18 cellular contexts compared by ENCODE assay signal in the genomic region with DNA sequence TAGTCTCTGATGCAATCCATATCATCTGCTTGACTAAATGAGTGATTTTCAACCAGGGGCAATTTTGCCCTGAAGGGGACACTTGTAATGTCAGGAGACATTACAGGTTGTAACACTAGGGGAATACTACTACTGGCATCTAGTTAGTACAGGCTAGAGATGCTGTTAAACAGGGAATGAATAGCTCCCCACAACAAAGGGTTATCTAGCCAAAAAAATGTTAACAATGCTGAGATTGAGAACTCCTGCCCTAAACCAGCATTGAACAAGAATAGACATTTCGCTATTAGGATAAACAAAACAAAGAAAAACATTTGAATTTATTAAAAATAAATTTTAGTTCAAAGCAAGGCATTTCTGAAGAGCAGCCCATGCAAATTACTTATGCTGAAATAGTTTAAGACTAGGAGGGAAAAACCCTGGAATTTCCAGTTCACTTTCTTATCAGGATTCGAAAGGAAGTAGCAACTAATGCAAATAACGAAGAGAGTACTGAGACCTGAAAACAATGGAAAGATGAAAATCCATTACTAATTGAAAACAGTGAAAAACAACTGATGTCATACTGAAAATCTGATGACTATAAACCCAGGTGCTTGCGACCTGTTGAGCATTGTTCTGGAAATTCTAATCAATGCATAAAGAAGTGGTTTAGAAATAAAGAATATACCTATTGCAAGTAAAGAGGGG. TPM values are rescaled to one million over a fixed set of nuclear protein-coding genes. Genes with fewer than 3 reads are reported as not detected.
DNase-seq lines count a peak whose midpoint lies in the region; ATAC-seq and TF ChIP-seq lines count a peak whose summit lies in the region.
"Had no signal": no experiment of that assay in that cellular context is flagged by ENCODE, and none has a peak within 500 bp of the region (broad histone marks: within the 10 kb centered on the region; RNA-seq: fewer than 3 reads in every experiment).

No MANE protein-coding gene starts in this region.

- H3K4me1 ChIP-seq in SJSA1 (replicated peaks), result peaks cover 15% of the 10 kb centered on the region
- H3K4me1 ChIP-seq in psoas muscle, result peaks cover 44% of the 10 kb centered on the region
- H3K4me1 ChIP-seq in testis, result no peaks in the 10 kb centered on the region

- no peak overlapping the region for H3K4me3 ChIP-seq in SJSA1
- H3K4me3 ChIP-seq in psoas muscle, result no peak overlapping the region
- H3K4me3 ChIP-seq in testis, result no peak overlapping the region
- H3K4me3 ChIP-seq: thoracic aorta had no signal

- peaks cover 5% of the 10 kb centered on the region for H3K9me3 Mint-ChIP-seq in activated CD4-positive, alpha-beta T cell treated with anti-CD3 and anti-CD28 coated beads, Interleukin-2, amount 10 ng/mL, durations not matched to agents 24 days and 14 days
- H3K9me3 Mint-ChIP-seq: CD14-positive monocyte; natural killer cell treated with Interleukin-12 subunit alpha and Interleukin-12 subunit beta and Interleukin-15 and Interleukin-18, amount 100 ng/mL, for 72 hours had no signal

- H3K9me3 ChIP-seq in SJSA1 (replicated peaks) (no peaks in the 10 kb centered on the region), psoas muscle (no peaks in the 10 kb centered on the region), testis (no peaks in the 10 kb centered on the region)
- H3K9me3 ChIP-seq: thoracic aorta had no signal

- no peaks in the 10 kb centered on the region for H3K27me3 Mint-ChIP-seq in activated CD4-positive, alpha-beta T cell treated with anti-CD3 and anti-CD28 coated beads, Interleukin-2, amount 10 ng/mL, durations not matched to agents 24 days and 14 days
- H3K27me3 Mint-ChIP-seq: natural killer cell treated with Interleukin-12 subunit alpha and Interleukin-12 subunit beta and Interleukin-15 and Interleukin-18, amount 100 ng/mL, for 72 hours had no signal

- TF ChIP-seq CTCF in psoas muscle (IDR thresholded peaks at IDR 0.05) (no peak), testis (IDR thresholded peaks at IDR 0.05) (no peak)

- peaks cover 73% of the 10 kb centered on the region for H3K36me3 Mint-ChIP-seq in activated CD4-positive, alpha-beta T cell treated with anti-CD3 and anti-CD28 coated beads, Interleukin-2, amount 10 ng/mL, durations not matched to agents 24 days and 14 days (ENCODE audit: low read depth)

- H3K27ac ChIP-seq in SJSA1 (peak overlapping the region; percentile 32), psoas muscle (peak overlapping the region; percentile 25), testis (no peak overlapping the region)
- H3K27ac ChIP-seq: thoracic aorta had no signal

- intact Hi-C loops in activated CD4-positive, alpha-beta T cell treated with anti-CD3 and anti-CD28 coated beads, Interleukin-2, amount 10 ng/mL, durations not matched to agents 24 days and 14 days (cut with micrococcal nuclease), result no loop called here
- intact Hi-C loops in psoas muscle (cut with DNase I), result no loop called here
- intact Hi-C loops in testis (cut with DNase I; ENCODE audit: low total_unique reads), result no loop called here

- peaks cover 46% of the 10 kb centered on the region for H3K4me1 Mint-ChIP-seq in activated CD4-positive, alpha-beta T cell treated with anti-CD3 and anti-CD28 coated beads, Interleukin-2, amount 10 ng/mL, durations not matched to agents 24 days and 14 days

- H3K27me3 ChIP-seq in SJSA1 (replicated peaks) (no peaks in the 10 kb centered on the region), psoas muscle (ENCODE audit: insufficient read depth in 3 of 3, low read length in 2 of 3) (no peaks in the 10 kb centered on the region), testis (no peaks in the 10 kb centered on the region)

- 85 to 87% (median 86%) methylated on average over 4 of the region's 4 CpGs for WGBS in psoas muscle, 3 donors
- 72 to 75% methylated on average over 4 of the region's 4 CpGs for WGBS in testis, 2 donors

- peak overlapping the region; percentile 73 for H3K27ac Mint-ChIP-seq in activated CD4-positive, alpha-beta T cell treated with anti-CD3 and anti-CD28 coated beads, Interleukin-2, amount 10 ng/mL, durations not matched to agents 24 days and 14 days

- H3K36me3 ChIP-seq in SJSA1, result peaks cover 70% of the 10 kb centered on the region
- peaks cover 0 to 41% of the 10 kb centered on the region in 2 donors for H3K36me3 ChIP-seq in psoas muscle (ENCODE audit: insufficient read depth in 1 of 2, low read depth in 1 of 2)
- H3K36me3 ChIP-seq in testis (ENCODE audit: low read depth, missing control alignments), result no peaks in the 10 kb centered on the region

- no peak for ATAC-seq in psoas muscle
- ATAC-seq: natural killer cell treated with Interleukin-12 subunit alpha and Interleukin-12 subunit beta and Interleukin-15 and Interleukin-18, amount 100 ng/mL, for 72 hours had no signal

- no peak for DNase-seq in activated CD4-positive, alpha-beta T cell treated with anti-CD3 and anti-CD28 coated beads, Interleukin-2, amount 10 ng/mL, durations not matched to agents 24 days and 14 days
- DNase-seq in activated CD4-positive, alpha-beta T cell treated with anti-CD3 and anti-CD28 coated beads, Interleukin-2, amount 50 U/mL, for 1 hour, result no peak
- peak in 1 of 2 experiments; percentile 64 for DNase-seq in SJSA1 (ENCODE audit: low read depth in 1 of 2, low spot score in 2 of 2)
- peak; percentile 84 for DNase-seq in dermis blood vessel endothelial cell
- no peak for DNase-seq in psoas muscle
- no peak for DNase-seq in testis
- no peak for DNase-seq in HT-29 (ENCODE audit: low spot score)
- no peak for DNase-seq in NCI-H1694 treated with DMSO at 0.1 percent for 48 hours (lab: John Stamatoyannopoulos, UW)
- DNase-seq: 8988T; activated CD4-positive, alpha-beta T cell treated with anti-CD3 and anti-CD28 coated beads for 48 hours; activated effector memory CD4-positive, alpha-beta T cell treated with anti-CD3 and anti-CD28 coated beads, Interleukin-2, amount 50 U/mL, for 16 hours; DMS79 treated with DMSO at 0.1 percent for 48 hours; NCI-H1417 treated with DMSO at 0.1 percent for 48 hours; NCI-H2227 treated with DMSO at 0.1 percent for 48 hours; stimulated activated CD4-positive, alpha-beta T cell treated with anti-CD3 and anti-CD28 coated beads, Interleukin-15, amount 100 ng/mL, for 24 hours had no signal

- TF ChIP-seq POLR2A in testis (IDR thresholded peaks at IDR 0.05), result no peak

- H3K4me3 Mint-ChIP-seq in activated CD4-positive, alpha-beta T cell treated with anti-CD3 and anti-CD28 coated beads, Interleukin-2, amount 10 ng/mL, durations not matched to agents 24 days and 14 days, result no peak overlapping the region
- H3K4me3 Mint-ChIP-seq: CD14-positive monocyte; natural killer cell treated with Interleukin-12 subunit alpha and Interleukin-12 subunit beta and Interleukin-15 and Interleukin-18, amount 100 ng/mL, for 72 hours had no signal

RNA-seq across cellular contexts. Expression of a gene that starts 53.1 kb away (rescaled TPM):
- total RNA-seq in activated CD4-positive, alpha-beta T cell treated with anti-CD3 and anti-CD28 coated beads, Interleukin-2, amount 10 ng/mL, durations not matched to agents 24 days and 14 days, result 166 and 168 TPM in 2 replicates
- total RNA-seq in SJSA1 (2014; rRNA removed; shearing (Covaris generic)), result 106 and 108 TPM in 2 replicates
- 71.0 and 97.2 TPM in 2 replicates for total RNA-seq in dermis blood vessel endothelial cell
- total RNA-seq in psoas muscle, result 100 to 1,000 TPM; 107 to 139 (median 128) TPM
- polyA plus RNA-seq in psoas muscle, result 100 to 1,000 TPM in 1 of 3 donors, 10 to 100 TPM in 2; 36.0 to 166 (median 55.3) TPM
- 10 to 100 TPM; 76.1 to 82.2 TPM for total RNA-seq in testis
- 76.8 TPM for polyA plus RNA-seq in testis (ENCODE audit: insufficient read depth, low read depth, low replicate concordance)
- total RNA-seq in HT-29 (2014; rRNA removed; shearing (Covaris generic)), result 28.6 and 30.6 TPM in 2 replicates

Comparison
In these comparisons a context has a peak if more than half of its experiments do, and no peak if none do; other contexts are left out.
1. H3K27ac ChIP-seq: peak in SJSA1 (single experiment) and psoas muscle (single experiment); none in testis (0 of 2).